Comparison of ENCODE assay signal across 28 cellular contexts in genomic region chr7:141456298-141456697, GRCh38.
DNase-seq lines count a peak whose midpoint lies in the region; ATAC-seq and TF ChIP-seq lines count a peak whose summit lies in the region.
"Had no signal": no experiment of that assay in that cellular context is flagged by ENCODE, and none has a peak within 500 bp of the region (broad histone marks: within the 10 kb centered on the region; RNA-seq: fewer than 3 reads in every experiment).

No MANE protein-coding gene starts in this region.

- H3K27me3 ChIP-seq in breast epithelium = no peaks in the 10 kb centered on the region
- H3K27me3 ChIP-seq in upper lobe of right lung = no peaks in the 10 kb centered on the region
- H3K27me3 ChIP-seq: tibial nerve had no signal

- H3K4me3 ChIP-seq in breast epithelium (no peak overlapping the region), choroid plexus epithelial cell (ENCODE audit: low read depth, low read length) (no peak overlapping the region), upper lobe of right lung (no peak overlapping the region)
- H3K4me3 ChIP-seq: psoas muscle, tibial nerve had no signal

- intact Hi-C loops in MCF 10A (cut with micrococcal nuclease) (no loop called here), breast epithelium (cut with DNase I; ENCODE audit: low total_unique reads) (no loop called here), upper lobe of right lung (cut with DNase I) (no loop called here)

- H3K9me3 ChIP-seq in breast epithelium = no peaks in the 10 kb centered on the region
- H3K9me3 ChIP-seq in upper lobe of right lung = no peaks in the 10 kb centered on the region
- H3K9me3 ChIP-seq: psoas muscle, tibial nerve had no signal

- H3K36me3 ChIP-seq in breast epithelium (no peaks in the 10 kb centered on the region), upper lobe of right lung (no peaks in the 10 kb centered on the region)
- H3K36me3 ChIP-seq: tibial nerve had no signal

- peak; percentile 24 for ATAC-seq in upper lobe of right lung
- ATAC-seq in GM18870 (IDR thresholded peaks at IDR 0.05; ENCODE audit: unreplicated experiment) = no peak
- ATAC-seq: activated CD4-positive, alpha-beta T cell treated with anti-CD3 and anti-CD28 coated beads for 36 hours; naive thymus-derived CD8-positive, alpha-beta T cell; PC-3 had no signal

- POLR2A ChIA-PET in MCF 10A (lab: Yijun Ruan, JAX) = no interaction called here

- peak; percentile 48 for DNase-seq in MCF 10A (ENCODE audit: unreplicated experiment)
- no peak for DNase-seq in breast epithelium (ENCODE audit: low spot score in 2 of 2)
- DNase-seq in RPMI7951 (ENCODE audit: low read depth) = peak; percentile 56
- DNase-seq in choroid plexus epithelial cell (ENCODE audit: low read depth) = peak; percentile 4
- no peak for DNase-seq in upper lobe of right lung
- DNase-seq in activated naive CD4-positive, alpha-beta T cell treated with anti-CD3 and anti-CD28 coated beads, Interleukin-2, amount 10 ng/mL, durations not matched to agents 7 days and 5 days = no peak
- DNase-seq in NCI-H146 treated with DMSO at 0.1 percent for 48 hours (lab: John Stamatoyannopoulos, UW; ENCODE audit: unreplicated experiment) = no peak
- DNase-seq: activated CD4-positive, alpha-beta T cell treated with anti-CD3 and anti-CD28 coated beads for 36 hours; activated CD8-positive, alpha-beta memory T cell treated with anti-CD3 and anti-CD28 coated beads for 24 hours; activated effector memory CD4-positive, alpha-beta T cell treated with Interleukin-2 at 50 U/mL for 16 hours; activated naive CD8-positive, alpha-beta T cell treated with anti-CD3 and anti-CD28 coated beads for 36 hours; activated T-cell treated with anti-CD3 and anti-CD28 coated beads for 4 hours; dermis blood vessel endothelial cell; DMS79 treated with DMSO at 0.1 percent for 48 hours; midbrain; naive thymus-derived CD8-positive, alpha-beta T cell; NCI-H1105 treated with DMSO at 0.1 percent for 48 hours; NCI-H2029; NK-92 treated with Interleukin-12 subunit alpha and Interleukin-12 subunit beta, amount 100 ng/mL, for 24 hours; nucleus accumbens; PC-3; psoas muscle; SIG-M5; stimulated activated CD4-positive, alpha-beta T cell treated with anti-CD3 and anti-CD28 coated beads, Interleukin-4, amount 100 ng/mL, for 24 hours had no signal

- BruUV-seq in MCF 10A (replicated peaks; lab: Mats Ljungman, UMichigan) = no TSS peak

- no peak overlapping the region for H3K27ac Mint-ChIP-seq in MCF 10A (ENCODE audit: low read depth, unreplicated experiment)
- H3K27ac Mint-ChIP-seq in activated naive CD4-positive, alpha-beta T cell treated with anti-CD3 and anti-CD28 coated beads, Interleukin-2, amount 10 ng/mL, durations not matched to agents 7 days and 5 days = no peak overlapping the region
- H3K27ac Mint-ChIP-seq: activated CD4-positive, alpha-beta T cell treated with anti-CD3 and anti-CD28 coated beads for 36 hours; activated naive CD8-positive, alpha-beta T cell treated with anti-CD3 and anti-CD28 coated beads for 36 hours; endodermal cell; naive thymus-derived CD8-positive, alpha-beta T cell had no signal

- H3K9me3 Mint-ChIP-seq in MCF 10A (ENCODE audit: unreplicated experiment) = peaks cover 17% of the 10 kb centered on the region
- H3K9me3 Mint-ChIP-seq in activated naive CD4-positive, alpha-beta T cell treated with anti-CD3 and anti-CD28 coated beads, Interleukin-2, amount 10 ng/mL, durations not matched to agents 7 days and 5 days = no peaks in the 10 kb centered on the region
- H3K9me3 Mint-ChIP-seq: activated naive CD8-positive, alpha-beta T cell treated with anti-CD3 and anti-CD28 coated beads for 36 hours; endodermal cell; naive thymus-derived CD8-positive, alpha-beta T cell had no signal

- CTCF ChIA-PET in MCF 10A (lab: Yijun Ruan, JAX) = no interaction called here
- CTCF ChIA-PET in activated naive CD4-positive, alpha-beta T cell treated with anti-CD3 and anti-CD28 coated beads, Interleukin-2, amount 10 ng/mL, durations not matched to agents 7 days and 5 days (lab: Charles Lee) = no interaction called here

- H3K4me1 Mint-ChIP-seq in MCF 10A (ENCODE audit: insufficient read depth, unreplicated experiment) = no peaks in the 10 kb centered on the region
- H3K4me1 Mint-ChIP-seq in activated naive CD4-positive, alpha-beta T cell treated with anti-CD3 and anti-CD28 coated beads, Interleukin-2, amount 10 ng/mL, durations not matched to agents 7 days and 5 days = no peaks in the 10 kb centered on the region
- H3K4me1 Mint-ChIP-seq: activated CD4-positive, alpha-beta T cell treated with anti-CD3 and anti-CD28 coated beads for 36 hours; activated naive CD8-positive, alpha-beta T cell treated with anti-CD3 and anti-CD28 coated beads for 36 hours; endodermal cell; naive thymus-derived CD8-positive, alpha-beta T cell had no signal

- H3K4me3 Mint-ChIP-seq in MCF 10A (ENCODE audit: unreplicated experiment) = no peak overlapping the region
- H3K4me3 Mint-ChIP-seq in activated naive CD4-positive, alpha-beta T cell treated with anti-CD3 and anti-CD28 coated beads, Interleukin-2, amount 10 ng/mL, durations not matched to agents 7 days and 5 days = no peak overlapping the region
- H3K4me3 Mint-ChIP-seq: activated CD4-positive, alpha-beta T cell treated with anti-CD3 and anti-CD28 coated beads for 36 hours; activated naive CD8-positive, alpha-beta T cell treated with anti-CD3 and anti-CD28 coated beads for 36 hours; endodermal cell; naive thymus-derived CD8-positive, alpha-beta T cell had no signal

- H3K4me1 ChIP-seq in breast epithelium (peaks cover 0 to 3% of the 10 kb centered on the region in 2 donors), upper lobe of right lung (no peaks in the 10 kb centered on the region)

- peaks cover 6% of the 10 kb centered on the region for H3K36me3 Mint-ChIP-seq in MCF 10A (ENCODE audit: insufficient read depth, unreplicated experiment)
- H3K36me3 Mint-ChIP-seq in activated naive CD4-positive, alpha-beta T cell treated with anti-CD3 and anti-CD28 coated beads, Interleukin-2, amount 10 ng/mL, durations not matched to agents 7 days and 5 days = no peaks in the 10 kb centered on the region
- H3K36me3 Mint-ChIP-seq: activated naive CD8-positive, alpha-beta T cell treated with anti-CD3 and anti-CD28 coated beads for 36 hours; naive thymus-derived CD8-positive, alpha-beta T cell had no signal

- H3K27ac ChIP-seq in breast epithelium = no peak overlapping the region
- no peak overlapping the region for H3K27ac ChIP-seq in upper lobe of right lung
- H3K27ac ChIP-seq: 22Rv1, psoas muscle, tibial nerve had no signal

- TF ChIP-seq POLR2A in breast epithelium (IDR thresholded peaks at IDR 0.05) = no peak

- TF ChIP-seq CTCF in MCF 10A (IDR thresholded peaks at IDR 0.05; ENCODE audit: unreplicated experiment) (no peak), breast epithelium (IDR thresholded peaks at IDR 0.05) (no peak), choroid plexus epithelial cell (conservative IDR thresholded peaks at IDR 0.05; ENCODE audit: low read depth, low read length) (no peak), upper lobe of right lung (IDR thresholded peaks at IDR 0.05) (no peak)

- no peaks in the 10 kb centered on the region for H3K27me3 Mint-ChIP-seq in MCF 10A (ENCODE audit: insufficient read depth, unreplicated experiment)
- H3K27me3 Mint-ChIP-seq in activated naive CD4-positive, alpha-beta T cell treated with anti-CD3 and anti-CD28 coated beads, Interleukin-2, amount 10 ng/mL, durations not matched to agents 7 days and 5 days = peaks cover 13% of the 10 kb centered on the region

Comparison
In these comparisons a context has a peak if more than half of its experiments do, and no peak if none do; other contexts are left out.
1. DNase-seq: peak in MCF 10A (single experiment), RPMI7951 (single experiment) and choroid plexus epithelial cell (single experiment); none in breast epithelium (0 of 2), upper lobe of right lung (single experiment), activated naive CD4-positive, alpha-beta T cell treated with anti-CD3 and anti-CD28 coated beads, Interleukin-2, amount 10 ng/mL, durations not matched to agents 7 days and 5 days (single experiment) and NCI-H146 treated with DMSO at 0.1 percent for 48 hours (single experiment).